ENCODE assay signal across 21 cellular contexts in the genomic region with DNA sequence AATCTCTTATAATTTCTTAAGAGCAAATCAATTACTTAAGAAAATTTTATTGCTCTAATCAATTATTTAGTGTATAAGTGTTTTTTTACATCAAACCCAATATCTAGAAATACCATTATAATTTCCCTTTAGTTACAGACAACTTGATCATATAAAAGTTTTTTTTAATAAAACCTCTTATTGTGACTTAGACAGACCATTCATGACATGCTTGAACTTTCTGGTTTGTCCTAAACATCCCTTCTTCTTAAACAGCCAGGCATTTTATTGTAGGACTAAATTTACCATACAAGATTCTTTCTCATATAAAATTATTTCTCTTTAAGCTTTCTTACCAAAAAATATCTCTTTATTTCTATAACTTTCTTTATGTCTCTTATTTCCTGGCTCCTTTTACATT.
DNase-seq lines count a peak whose midpoint lies in the region; ATAC-seq and TF ChIP-seq lines count a peak whose summit lies in the region.
"Had no signal": no experiment of that assay in that cellular context is flagged by ENCODE, and none has a peak within 500 bp of the region (broad histone marks: within the 10 kb centered on the region; RNA-seq: fewer than 3 reads in every experiment).

No MANE protein-coding gene starts in this region.

- no peaks in the 10 kb centered on the region for H3K4me1 ChIP-seq in HEK293 (ENCODE audit: control insufficient read depth, insufficient read depth, low read length)
- H3K4me1 ChIP-seq in mesendoderm (ENCODE audit: control insufficient read depth, low read depth, low read length): no peaks in the 10 kb centered on the region

- no peak overlapping the region for H3K18ac ChIP-seq in mesendoderm (ENCODE audit: low read length)

- H2BK15ac ChIP-seq in mesendoderm (replicated peaks; ENCODE audit: low read depth): no peak overlapping the region

- H3K27me3 ChIP-seq in mesendoderm (ENCODE audit: insufficient read depth, low read length, poor library complexity): no peaks in the 10 kb centered on the region

- DNase-seq in DMS53 (lab: John Stamatoyannopoulos, UW) (peak; percentile 3), DMS53 treated with DMSO at 0.1 percent for 48 hours (lab: John Stamatoyannopoulos, UW; ENCODE audit: unreplicated experiment) (no peak), fibroblast of mammary gland (ENCODE audit: low read depth) (peak; percentile 18), mesendoderm (peak; percentile 33), Ammon's horn (ENCODE audit: low spot score) (no peak)
- DNase-seq in activated naive CD4-positive, alpha-beta T cell treated with anti-CD3 and anti-CD28 coated beads, Interleukin-2, amount 50 U/mL, for 16 hours: no peak
- DNase-seq: ACHN; AML-193; C1 segment of cervical spinal cord; Calu3; CD4-positive, alpha-beta memory T cell; COR-L47; DMS79; EL; GF-D8; H7; HCEC 1CT; HFFc6 had no signal

- H3K23ac ChIP-seq in mesendoderm (ENCODE audit: low read length): no peak overlapping the region

- no peaks in the 10 kb centered on the region for H3K9me3 ChIP-seq in HEK293 (ENCODE audit: control insufficient read depth, insufficient read depth, low read depth, low read length)

- ATAC-seq in GM18498 (IDR thresholded peaks at IDR 0.05; ENCODE audit: unreplicated experiment): no peak

- H3K4ac ChIP-seq in mesendoderm (ENCODE audit: low read depth, low read length): no peak overlapping the region

- TF ChIP-seq CTCF in HEK293 (tag by site-specific recombination; IDR thresholded peaks at IDR 0.05) (no peak), fibroblast of mammary gland (conservative IDR thresholded peaks at IDR 0.05; ENCODE audit: control insufficient read depth, insufficient read depth, low read depth, low read length) (no peak)

- H2BK120ac ChIP-seq in mesendoderm (ENCODE audit: low read depth, low read length): no peak overlapping the region

- no peak overlapping the region for H2AK5ac ChIP-seq in mesendoderm (ENCODE audit: low read length)

- POLR2A ChIA-PET in HEK293 (lab: Yijun Ruan, JAX): no interaction called here

- H3K36me3 ChIP-seq in HEK293 (ENCODE audit: control insufficient read depth in 2 of 2, insufficient read depth in 1 of 2, low read length in 2 of 2) (no peaks in the 10 kb centered on the region), mesendoderm (ENCODE audit: control insufficient read depth, insufficient read depth, low read length) (no peaks in the 10 kb centered on the region)

- no peak overlapping the region for H3K9ac ChIP-seq in mesendoderm (ENCODE audit: low read length)

- no peak overlapping the region for H4K5ac ChIP-seq in mesendoderm (ENCODE audit: low read length)

- no peaks in the 10 kb centered on the region for H3K79me1 ChIP-seq in mesendoderm (ENCODE audit: low read length)

- H3K27ac ChIP-seq in HEK293 (ENCODE audit: extremely low read depth, low read depth, low read length) (no peak overlapping the region), mesendoderm (ENCODE audit: low read depth, low read length) (no peak overlapping the region)
- H3K27ac ChIP-seq: 22Rv1 had no signal

- CTCF ChIA-PET in HEK293 (lab: Yijun Ruan, JAX): no interaction called here

- H3K56ac ChIP-seq in mesendoderm (ENCODE audit: low read length): no peak overlapping the region

- no peak overlapping the region for H2BK5ac ChIP-seq in mesendoderm (ENCODE audit: low read length)

- no peaks in the 10 kb centered on the region for H3K79me2 ChIP-seq in mesendoderm (ENCODE audit: control insufficient read depth, insufficient read depth, low read length)

- H3K4me2 ChIP-seq in mesendoderm (ENCODE audit: low read length): no peak overlapping the region

- H3K4me3 ChIP-seq in HEK293 (ENCODE audit: low read depth, low read length): no peak overlapping the region
- H3K4me3 ChIP-seq in fibroblast of mammary gland (ENCODE audit: control insufficient read depth, low read depth, low read length): no peak overlapping the region
- no peak overlapping the region for H3K4me3 ChIP-seq in mesendoderm (ENCODE audit: low read length)

- no peak overlapping the region for H4K8ac ChIP-seq in mesendoderm (ENCODE audit: low read depth, low read length)

TF ChIP-seq in HEK293, 187 proteins besides CTCF, POLR2A, EP300 and RAD21:
- TF ChIP-seq, protein P1, sequence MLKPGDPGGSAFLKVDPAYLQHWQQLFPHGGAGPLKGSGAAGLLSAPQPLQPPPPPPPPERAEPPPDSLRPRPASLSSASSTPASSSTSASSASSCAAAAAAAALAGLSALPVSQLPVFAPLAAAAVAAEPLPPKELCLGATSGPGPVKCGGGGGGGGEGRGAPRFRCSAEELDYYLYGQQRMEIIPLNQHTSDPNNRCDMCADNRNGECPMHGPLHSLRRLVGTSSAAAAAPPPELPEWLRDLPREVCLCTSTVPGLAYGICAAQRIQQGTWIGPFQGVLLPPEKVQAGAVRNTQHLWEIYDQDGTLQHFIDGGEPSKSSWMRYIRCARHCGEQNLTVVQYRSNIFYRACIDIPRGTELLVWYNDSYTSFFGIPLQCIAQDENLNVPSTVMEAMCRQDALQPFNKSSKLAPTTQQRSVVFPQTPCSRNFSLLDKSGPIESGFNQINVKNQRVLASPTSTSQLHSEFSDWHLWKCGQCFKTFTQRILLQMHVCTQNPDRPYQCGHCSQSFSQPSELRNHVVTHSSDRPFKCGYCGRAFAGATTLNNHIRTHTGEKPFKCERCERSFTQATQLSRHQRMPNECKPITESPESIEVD (tag by site-specific recombination; IDR thresholded peaks at IDR 0.05): no peak
- TF ChIP-seq SETDB1 (IDR thresholded peaks at IDR 0.05; ENCODE audit: insufficient read length, low read length): peak; percentile 98
TF ChIP-seq in HEK293: peak in this region for 1.

Comparison
In these comparisons a context has a peak if more than half of its experiments do, and no peak if none do; other contexts are left out.
1. DNase-seq: peak in DMS53 (single experiment), fibroblast of mammary gland (single experiment) and mesendoderm (single experiment); none in DMS53 treated with DMSO at 0.1 percent for 48 hours (single experiment), activated naive CD4-positive, alpha-beta T cell treated with anti-CD3 and anti-CD28 coated beads, Interleukin-2, amount 50 U/mL, for 16 hours (single experiment) and Ammon's horn (single experiment).